9 cellular contexts compared by ENCODE assay signal in the genomic region with DNA sequence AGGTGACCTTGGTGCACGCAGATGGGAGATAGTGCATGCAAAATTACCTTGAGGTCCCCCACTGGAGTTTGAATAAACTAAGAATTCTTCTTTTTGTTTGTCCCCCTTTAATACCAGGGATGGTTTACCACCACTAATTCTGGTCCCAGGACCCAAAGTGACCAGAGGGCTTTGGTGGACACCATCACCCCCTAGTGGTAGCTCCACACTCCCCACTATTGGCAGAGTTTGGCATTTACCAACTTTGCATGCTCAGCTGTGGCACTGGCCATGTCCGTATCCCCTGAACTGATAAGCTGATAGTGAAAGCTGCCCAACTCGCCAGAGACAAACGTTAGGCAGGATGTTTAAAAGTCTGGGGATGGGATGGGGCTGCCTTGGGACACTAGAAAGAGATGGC. TPM values are rescaled to one million over a fixed set of nuclear protein-coding genes. Genes with fewer than 3 reads are reported as not detected.
DNase-seq lines count a peak whose midpoint lies in the region; ATAC-seq and TF ChIP-seq lines count a peak whose summit lies in the region.
"Had no signal": no experiment of that assay in that cellular context is flagged by ENCODE, and none has a peak within 500 bp of the region (broad histone marks: within the 10 kb centered on the region; RNA-seq: fewer than 3 reads in every experiment).

No MANE protein-coding gene starts in this region.

- peaks cover 23% of the 10 kb centered on the region for H3K9me3 Mint-ChIP-seq in MCF 10A (ENCODE audit: unreplicated experiment)
- H3K9me3 Mint-ChIP-seq: activated naive CD8-positive, alpha-beta T cell treated with anti-CD3 and anti-CD28 coated beads, Interleukin-2, amount 10 ng/mL, durations not matched to agents 7 days and 5 days had no signal

- WGBS in heart right ventricle, 2 donors, result 8 to 9% methylated on average over 4 of the region's 4 CpGs
- 9% methylated on average over 4 of the region's 4 CpGs for WGBS in liver

- no peaks in the 10 kb centered on the region for H3K27me3 Mint-ChIP-seq in MCF 10A (ENCODE audit: insufficient read depth, unreplicated experiment)

- no peak overlapping the region for H3K27ac Mint-ChIP-seq in MCF 10A (ENCODE audit: low read depth, unreplicated experiment)
- H3K27ac Mint-ChIP-seq: activated naive CD8-positive, alpha-beta T cell treated with anti-CD3 and anti-CD28 coated beads, Interleukin-2, amount 10 ng/mL, durations not matched to agents 7 days and 5 days had no signal

- H3K4me1 Mint-ChIP-seq in MCF 10A (ENCODE audit: insufficient read depth, unreplicated experiment), result no peaks in the 10 kb centered on the region
- H3K4me1 Mint-ChIP-seq: activated naive CD8-positive, alpha-beta T cell treated with anti-CD3 and anti-CD28 coated beads, Interleukin-2, amount 10 ng/mL, durations not matched to agents 7 days and 5 days had no signal

- intact Hi-C loops in heart right ventricle (cut with DNase I) (loop anchor here in 4 of 10 donors (5.0 to 10.0 kb wide), 3 partner anchors 164 to 677 kb away; no protein-coding TSS in a partner anchor), Right ventricle myocardium superior (cut with DNase I) (no loop called here), MCF 10A (cut with micrococcal nuclease) (loop anchor here (5.0 kb wide), 1 partner anchor 339 kb away; no protein-coding TSS in a partner anchor)

- DNase-seq in heart right ventricle (peak in 1 of 2 donors; percentile 28), Right ventricle myocardium superior (no peak), NCI-H1105 treated with DMSO at 0.1 percent for 48 hours (lab: John Stamatoyannopoulos, UW) (peak; percentile 62), MCF 10A (ENCODE audit: unreplicated experiment) (peak; percentile 44)
- DNase-seq: activated naive CD8-positive, alpha-beta T cell treated with anti-CD3 and anti-CD28 coated beads, Interleukin-2, amount 10 ng/mL, durations not matched to agents 7 days and 5 days had no signal

- H3K27me3 ChIP-seq in heart right ventricle, result peaks cover 13 to 79% (median 57%) of the 10 kb centered on the region in 7 donors
- peaks cover 0 to 11% (median 5%) of the 10 kb centered on the region in 4 donors for H3K27me3 ChIP-seq in liver (ENCODE audit: control insufficient read depth in 4 of 4, insufficient read depth in 4 of 4, low read length in 3 of 4)

- H3K36me3 ChIP-seq in heart right ventricle, result no peaks in the 10 kb centered on the region
- no peaks in the 10 kb centered on the region for H3K36me3 ChIP-seq in liver (ENCODE audit: control insufficient read depth in 4 of 4, insufficient read depth in 3 of 4, low read depth in 1 of 4, low read length in 3 of 4)

- no peaks in the 10 kb centered on the region for H3K36me3 Mint-ChIP-seq in MCF 10A (ENCODE audit: insufficient read depth, unreplicated experiment)
- H3K36me3 Mint-ChIP-seq: activated naive CD8-positive, alpha-beta T cell treated with anti-CD3 and anti-CD28 coated beads, Interleukin-2, amount 10 ng/mL, durations not matched to agents 7 days and 5 days had no signal

- TF ChIP-seq RAD21 in liver (IDR thresholded peaks at IDR 0.05), result peak; percentile 69 to 79

- H3K9me3 ChIP-seq in heart right ventricle (no peaks in the 10 kb centered on the region), liver (ENCODE audit: control insufficient read depth in 4 of 4, low read length in 3 of 4) (peaks cover 0 to 3% (median 0%) of the 10 kb centered on the region in 4 donors)

- POLR2A ChIA-PET in MCF 10A (lab: Yijun Ruan, JAX), result no interaction called here

- H3K4me3 ChIP-seq in heart right ventricle (no peak overlapping the region), liver (ENCODE audit: low read depth in 1 of 3, low read length in 3 of 3) (no peak overlapping the region)

- no peak overlapping the region for H3K9ac ChIP-seq in liver (ENCODE audit: low read depth in 1 of 2, low read length in 2 of 2)

- H3K4me1 ChIP-seq in heart right ventricle, result peaks cover 0 to 26% (median 11%) of the 10 kb centered on the region in 9 donors
- peaks cover 7 to 29% (median 20%) of the 10 kb centered on the region in 4 donors for H3K4me1 ChIP-seq in liver (ENCODE audit: control insufficient read depth in 4 of 4, insufficient read depth in 4 of 4, low read length in 3 of 4)

- peak in 4 of 8 donors; percentile 36 to 61 (median 53) for ATAC-seq in heart right ventricle
- no peak for ATAC-seq in Right ventricle myocardium superior (ENCODE audit: poor library complexity)
- ATAC-seq in HG02884 (IDR thresholded peaks at IDR 0.05; ENCODE audit: unreplicated experiment), result no peak
- no peak for ATAC-seq in HG03521 (IDR thresholded peaks at IDR 0.05; ENCODE audit: unreplicated experiment)
- ATAC-seq in HG02678 (IDR thresholded peaks at IDR 0.05; ENCODE audit: unreplicated experiment), result no peak

- H3K27ac ChIP-seq in heart right ventricle (no peak overlapping the region), liver (ENCODE audit: low read depth in 1 of 2, low read length in 2 of 2) (no peak overlapping the region)

- H3K4me3 Mint-ChIP-seq in MCF 10A (ENCODE audit: unreplicated experiment), result no peak overlapping the region
- H3K4me3 Mint-ChIP-seq: activated naive CD8-positive, alpha-beta T cell treated with anti-CD3 and anti-CD28 coated beads, Interleukin-2, amount 10 ng/mL, durations not matched to agents 7 days and 5 days had no signal

- no TSS peak for BruUV-seq in MCF 10A (replicated peaks; lab: Mats Ljungman, UMichigan)

- CTCF ChIA-PET in MCF 10A (lab: Yijun Ruan, JAX), result interaction anchor here (1.4 kb wide), 1 partner anchor 674 kb away, joined by 5 read pairs; no protein-coding TSS in a partner anchor

- peak; percentile 10 to 63 (median 53) for TF ChIP-seq CTCF in heart right ventricle (IDR thresholded peaks at IDR 0.05)
- TF ChIP-seq CTCF in MCF 10A (IDR thresholded peaks at IDR 0.05; ENCODE audit: unreplicated experiment), result peak; percentile 9
- TF ChIP-seq CTCF in liver (IDR thresholded peaks at IDR 0.05; ENCODE audit: low read depth, low read length, missing input control), result peak; percentile 58

TF ChIP-seq in liver, 16 proteins besides CTCF, POLR2A, EP300 and RAD21 (continues in another document):
- TF ChIP-seq FOXA1 (IDR thresholded peaks at IDR 0.05) (no peak), FOXA2 (IDR thresholded peaks at IDR 0.05) (no peak), NR2F2 (IDR thresholded peaks at IDR 0.05) (no peak), HNF4A (conservative IDR thresholded peaks at IDR 0.05) (no peak), TAF1 (conservative IDR thresholded peaks at IDR 0.05) (no peak), SP1 (IDR thresholded peaks at IDR 0.05) (no peak), EGR1 (IDR thresholded peaks at IDR 0.05; ENCODE audit: low read depth in 2 of 2) (no peak), REST (IDR thresholded peaks at IDR 0.05) (no peak), HNF4G (IDR thresholded peaks at IDR 0.05) (no peak), YY1 (IDR thresholded peaks at IDR 0.05) (no peak), RXRA (IDR thresholded peaks at IDR 0.05) (no peak)
- TF ChIP-seq, protein P1, sequence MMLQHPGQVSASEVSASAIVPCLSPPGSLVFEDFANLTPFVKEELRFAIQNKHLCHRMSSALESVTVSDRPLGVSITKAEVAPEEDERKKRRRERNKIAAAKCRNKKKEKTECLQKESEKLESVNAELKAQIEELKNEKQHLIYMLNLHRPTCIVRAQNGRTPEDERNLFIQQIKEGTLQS (IDR thresholded peaks at IDR 0.05), result no peak
- TF ChIP-seq, protein P2, sequence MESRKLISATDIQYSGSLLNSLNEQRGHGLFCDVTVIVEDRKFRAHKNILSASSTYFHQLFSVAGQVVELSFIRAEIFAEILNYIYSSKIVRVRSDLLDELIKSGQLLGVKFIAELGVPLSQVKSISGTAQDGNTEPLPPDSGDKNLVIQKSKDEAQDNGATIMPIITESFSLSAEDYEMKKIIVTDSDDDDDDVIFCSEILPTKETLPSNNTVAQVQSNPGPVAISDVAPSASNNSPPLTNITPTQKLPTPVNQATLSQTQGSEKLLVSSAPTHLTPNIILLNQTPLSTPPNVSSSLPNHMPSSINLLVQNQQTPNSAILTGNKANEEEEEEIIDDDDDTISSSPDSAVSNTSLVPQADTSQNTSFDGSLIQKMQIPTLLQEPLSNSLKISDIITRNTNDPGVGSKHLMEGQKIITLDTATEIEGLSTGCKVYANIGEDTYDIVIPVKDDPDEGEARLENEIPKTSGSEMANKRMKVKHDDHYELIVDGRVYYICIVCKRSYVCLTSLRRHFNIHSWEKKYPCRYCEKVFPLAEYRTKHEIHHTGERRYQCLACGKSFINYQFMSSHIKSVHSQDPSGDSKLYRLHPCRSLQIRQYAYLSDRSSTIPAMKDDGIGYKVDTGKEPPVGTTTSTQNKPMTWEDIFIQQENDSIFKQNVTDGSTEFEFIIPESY (IDR thresholded peaks at IDR 0.05), result no peak
- TF ChIP-seq, protein P3, sequence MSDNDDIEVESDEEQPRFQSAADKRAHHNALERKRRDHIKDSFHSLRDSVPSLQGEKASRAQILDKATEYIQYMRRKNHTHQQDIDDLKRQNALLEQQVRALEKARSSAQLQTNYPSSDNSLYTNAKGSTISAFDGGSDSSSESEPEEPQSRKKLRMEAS (IDR thresholded peaks at IDR 0.05), result no peak

RNA-seq across cellular contexts. Expression of gene ASTN2, which starts 3.3 kb away (rescaled TPM):
- 10 to 100 TPM in 2 of 10 donors, 1 to 10 TPM in 8; 3.1 to 11.1 (median 4.7) TPM for total RNA-seq in heart right ventricle
- 1 to 10 TPM; 1.9 to 3.5 TPM for polyA plus RNA-seq in heart right ventricle
- total RNA-seq in Right ventricle myocardium superior, result 6.4 TPM
- total RNA-seq in MCF 10A (2022), result 1.3 and 1.8 TPM in 2 replicates
- total RNA-seq in liver, result 1 to 10 TPM; 1.8 to 2.9 TPM
- polyA plus RNA-seq in liver, result under 1 TPM; 0.57 to 0.99 TPM
